Comparison of ENCODE assay signal across 3 cellular contexts in genomic region chr16:15192197-15192596, GRCh38.
DNase-seq lines count a peak whose midpoint lies in the region; ATAC-seq and TF ChIP-seq lines count a peak whose summit lies in the region.
"Not testable (repeated sequence)": the region's sequence is repeated elsewhere in the genome, so short reads cannot be mapped to it uniquely, and the experiment has no call there.

No MANE protein-coding gene starts in this region.

- H3K4me3 Mint-ChIP-seq in MCF 10A (ENCODE audit: unreplicated experiment) = not testable (repeated sequence)

- H3K9me3 ChIP-seq in aorta (ENCODE audit: control insufficient read depth, low read length) = not testable (repeated sequence)

- H3K4me1 Mint-ChIP-seq in MCF 10A (ENCODE audit: insufficient read depth, unreplicated experiment) = not testable (repeated sequence)

- H3K36me3 ChIP-seq in aorta (ENCODE audit: control insufficient read depth in 1 of 2, insufficient read depth in 2 of 2, low read length in 1 of 2) = not testable (repeated sequence)

- H3K27ac Mint-ChIP-seq in MCF 10A (ENCODE audit: low read depth, unreplicated experiment) = peak overlapping the region; percentile 64

- H3K27ac ChIP-seq in aorta (ENCODE audit: low read depth in 1 of 2, low read length in 2 of 2) = not testable (repeated sequence)

- BruUV-seq in MCF 10A (replicated peaks; lab: Mats Ljungman, UMichigan) = not testable (repeated sequence)

- H3K4me3 ChIP-seq in aorta (ENCODE audit: low read length in 2 of 2) = not testable (repeated sequence)

- H3K9me3 Mint-ChIP-seq in MCF 10A (ENCODE audit: unreplicated experiment) = not testable (repeated sequence)

- WGBS in aorta, 2 donors = 0 to 8% methylated on average over 1 of the region's 2 CpGs

- ATAC-seq in sciatic nerve (peak; percentile 70), aorta (ENCODE audit: low FRiP score) (peak; percentile 9)

- not testable (repeated sequence) for H3K27me3 Mint-ChIP-seq in MCF 10A (ENCODE audit: insufficient read depth, unreplicated experiment)

- not testable (repeated sequence) for H3K27me3 ChIP-seq in aorta (ENCODE audit: control insufficient read depth in 1 of 2, insufficient read depth in 2 of 2, low read length in 1 of 2)

- intact Hi-C loops in MCF 10A (cut with micrococcal nuclease); sciatic nerve (cut with DNase I); aorta (cut with DNase I): not testable (repeated sequence)

- POLR2A ChIA-PET in MCF 10A (lab: Yijun Ruan, JAX) = not testable (repeated sequence)

- CTCF ChIA-PET in MCF 10A (lab: Yijun Ruan, JAX) = not testable (repeated sequence)

- H3K4me1 ChIP-seq in aorta (ENCODE audit: control insufficient read depth in 1 of 2, insufficient read depth in 2 of 2, low read length in 2 of 2) = not testable (repeated sequence)

- DNase-seq in MCF 10A (ENCODE audit: unreplicated experiment); sciatic nerve (ENCODE audit: low spot score); aorta: not testable (repeated sequence)

- not testable (repeated sequence) for H3K36me3 Mint-ChIP-seq in MCF 10A (ENCODE audit: insufficient read depth, unreplicated experiment)

- not testable (repeated sequence) for TF ChIP-seq CTCF in MCF 10A (IDR thresholded peaks at IDR 0.05; ENCODE audit: unreplicated experiment)
